ENCODE assay signal across 1 cellular context in genomic region chr5:103119765-103120606, GRCh38.
TF ChIP-seq lines count a peak whose summit lies in the region.

TSS of gene GIN1 (minus strand) at chr5:103120138. CDS start at chr5:103108707, 11,431 bp downstream.
TSS of gene PPIP5K2 (plus strand) at chr5:103120301. CDS start at chr5:103129590, 9,289 bp downstream.

TF ChIP-seq in HEK293, 187 proteins besides CTCF, POLR2A, EP300 and RAD21 (continued from another document and continues in another):
- TF ChIP-seq EGR2 (tag by site-specific recombination; IDR thresholded peaks at IDR 0.05; ENCODE audit: low read depth), result peak; percentile 75
- TF ChIP-seq ZNF501 (tag by site-specific recombination; IDR thresholded peaks at IDR 0.05), result peak; percentile 100
- TF ChIP-seq ZNF677 (tag by site-specific recombination; IDR thresholded peaks at IDR 0.05), result 0 out of 2 replicates have a peak, but pooled peaks have one; percentile 36
- peak; percentile 87; the same call in 1 of the 2 replicates for TF ChIP-seq ZSCAN5A (tag by site-specific recombination; IDR thresholded peaks at IDR 0.05)
- TF ChIP-seq ZNF138 (tag by site-specific recombination; IDR thresholded peaks at IDR 0.05; ENCODE audit: borderline replicate concordance), result no peak
- TF ChIP-seq ZBTB49 (tag by site-specific recombination; IDR thresholded peaks at IDR 0.05; ENCODE audit: low read depth), result no peak
- peak; percentile 45; the same call in 1 of the 2 replicates for TF ChIP-seq YY1 (tag by site-specific recombination; IDR thresholded peaks at IDR 0.05)
- peak; percentile 97 for TF ChIP-seq KLF8 (tag by site-specific recombination; IDR thresholded peaks at IDR 0.05)
- TF ChIP-seq ZNF561 (tag by site-specific recombination; IDR thresholded peaks at IDR 0.05; ENCODE audit: borderline replicate concordance), result peak; percentile 100
- TF ChIP-seq ZBTB10 (tag by site-specific recombination; IDR thresholded peaks at IDR 0.05), result peak; percentile 61; the same call in 1 of the 2 replicates
- TF ChIP-seq INSM2 (tag by site-specific recombination; IDR thresholded peaks at IDR 0.05), result peak; percentile 94
- TF ChIP-seq SCRT2 (tag by site-specific recombination; IDR thresholded peaks at IDR 0.05), result peak; percentile 56
- TF ChIP-seq OSR2 (tag by site-specific recombination; IDR thresholded peaks at IDR 0.05), result peak; percentile 19; the same call in 1 of the 2 replicates
- peak; percentile 94 for TF ChIP-seq REPIN1 (tag by site-specific recombination; IDR thresholded peaks at IDR 0.05; ENCODE audit: low read depth)
- peak; percentile 49; the same call in 1 of the 2 replicates for TF ChIP-seq ZBTB44 (tag by site-specific recombination; IDR thresholded peaks at IDR 0.05)
- TF ChIP-seq MZF1 (tag by site-specific recombination; IDR thresholded peaks at IDR 0.05; ENCODE audit: borderline replicate concordance), result peak; percentile 71; the same call in 1 of the 2 replicates
- TF ChIP-seq ZNF707 (tag by site-specific recombination; IDR thresholded peaks at IDR 0.05), result no peak
- peak; percentile 28; the same call in 1 of the 2 replicates for TF ChIP-seq ZSCAN18 (tag by site-specific recombination; IDR thresholded peaks at IDR 0.05)
- TF ChIP-seq ZFP41 (tag by site-specific recombination; IDR thresholded peaks at IDR 0.05; ENCODE audit: borderline replicate concordance), result no peak
- TF ChIP-seq ZNF558 (tag by site-specific recombination; IDR thresholded peaks at IDR 0.05), result peak; percentile 87
- peak; percentile 92 for TF ChIP-seq ZNF692 (tag by site-specific recombination; IDR thresholded peaks at IDR 0.05)
- 0 out of 2 replicates have a peak, but pooled peaks have one; percentile 67 for TF ChIP-seq ZNF843 (tag by site-specific recombination; IDR thresholded peaks at IDR 0.05)
- TF ChIP-seq ZBTB11 (tag by site-specific recombination; conservative IDR thresholded peaks at IDR 0.05; ENCODE audit: low read depth), result peak; percentile 100
- TF ChIP-seq PRDM1 (tag by site-specific recombination; IDR thresholded peaks at IDR 0.05), result peak; percentile 18; the same call in 1 of the 2 replicates
- TF ChIP-seq KLF9 (tag by site-specific recombination; IDR thresholded peaks at IDR 0.05; ENCODE audit: low read depth), result peak; percentile 98
- TF ChIP-seq ZNF560 (tag by site-specific recombination; IDR thresholded peaks at IDR 0.05; ENCODE audit: borderline replicate concordance), result no peak
- no peak for TF ChIP-seq PRDM6 (tag by site-specific recombination; IDR thresholded peaks at IDR 0.05)
- TF ChIP-seq ZSCAN30 (tag by site-specific recombination; IDR thresholded peaks at IDR 0.05), result peak; percentile 96
- peak; percentile 100 for TF ChIP-seq ZNF660 (tag by site-specific recombination; IDR thresholded peaks at IDR 0.05)
- peak; percentile 78; the same call in 1 of the 2 replicates for TF ChIP-seq ZNF184 (tag by site-specific recombination; IDR thresholded peaks at IDR 0.05)
- no peak for TF ChIP-seq ZNF280C (tag by site-specific recombination; IDR thresholded peaks at IDR 0.05)
